9 cellular contexts compared by ENCODE assay signal in genomic region chr1:155196103-155196892, GRCh38. TPM values are rescaled to one million over a fixed set of nuclear protein-coding genes. Genes with fewer than 3 reads are reported as not detected.
DNase-seq lines count a peak whose midpoint lies in the region; ATAC-seq and TF ChIP-seq lines count a peak whose summit lies in the region.
"Had no signal": no experiment of that assay in that cellular context is flagged by ENCODE, and none has a peak within 500 bp of the region (broad histone marks: within the 10 kb centered on the region; RNA-seq: fewer than 3 reads in every experiment).

No MANE protein-coding gene starts in this region.

- ATAC-seq in T-helper 17 cell (no peak), GM21717 (IDR thresholded peaks at IDR 0.05; ENCODE audit: unreplicated experiment) (no peak)

- H3K9ac ChIP-seq in ES-I3 (ENCODE audit: low read depth, low read length) = peak overlapping the region; percentile 73

- TF ChIP-seq CTCF in hepatocyte (IDR thresholded peaks at IDR 0.05; ENCODE audit: poor library complexity) = no peak

- peaks cover 2% of the 10 kb centered on the region for H3K36me3 Mint-ChIP-seq in T-helper 17 cell (ENCODE audit: low read depth)

- no peaks in the 10 kb centered on the region for H3K27me3 ChIP-seq in hepatocyte

- peak overlapping the region; percentile 7 for H3K4me3 Mint-ChIP-seq in T-helper 17 cell

- no peak overlapping the region for H3K4me3 ChIP-seq in hepatocyte

- H4K20me1 ChIP-seq in hepatocyte (ENCODE audit: insufficient read depth, poor library complexity, severe bottlenecking) = no peaks in the 10 kb centered on the region

- H3K9me3 ChIP-seq in ES-I3 (ENCODE audit: control insufficient read depth, insufficient read depth, low read length) (no peaks in the 10 kb centered on the region), T-helper 17 cell (ENCODE audit: control insufficient read depth, low read length, poor library complexity, severe bottlenecking) (no peaks in the 10 kb centered on the region), hepatocyte (ENCODE audit: low read depth) (no peaks in the 10 kb centered on the region)

- peak overlapping the region; percentile 97 for H3K27ac Mint-ChIP-seq in T-helper 17 cell

- DNase-seq in T-helper 17 cell (no peak), hepatocyte (ENCODE audit: low spot score) (no peak), putamen (ENCODE audit: low spot score) (peak; percentile 79), DMS153 (lab: John Stamatoyannopoulos, UW) (no peak), NCI-H526 (lab: John Stamatoyannopoulos, UW) (no peak)
- DNase-seq in activated CD4-positive, CD25-positive, alpha-beta regulatory T cell (lab: John Stamatoyannopoulos, UW) = no peak
- DNase-seq: NCI-H2171 treated with DMSO at 0.1 percent for 48 hours had no signal

- H3K4me2 ChIP-seq in hepatocyte = peak overlapping the region; percentile 86

- no peaks in the 10 kb centered on the region for H3K79me2 ChIP-seq in hepatocyte

- H3K4me1 Mint-ChIP-seq in T-helper 17 cell = peaks cover 29% of the 10 kb centered on the region

- 78% methylated on average over 6 of the region's 6 CpGs for WGBS in hepatocyte (ENCODE audit: low lambda C conversion rate, missing lambda C conversion rate)

- no peaks in the 10 kb centered on the region for H3K9me2 ChIP-seq in hepatocyte (replicated peaks; ENCODE audit: insufficient read depth)

- no peaks in the 10 kb centered on the region for H3K27me3 Mint-ChIP-seq in T-helper 17 cell

- no peak overlapping the region for H3K27ac ChIP-seq in hepatocyte

- no peak overlapping the region for H2AFZ ChIP-seq in hepatocyte

- H3K4me1 ChIP-seq in ES-I3 (ENCODE audit: insufficient read depth, low read length) = peaks cover 16% of the 10 kb centered on the region
- H3K4me1 ChIP-seq in hepatocyte (ENCODE audit: insufficient read depth) = peaks cover 19% of the 10 kb centered on the region

- H3K36me3 ChIP-seq in ES-I3 (ENCODE audit: insufficient read depth, low read length) (peaks cover 26% of the 10 kb centered on the region), hepatocyte (replicated peaks; ENCODE audit: insufficient read depth, low read depth) (no peaks in the 10 kb centered on the region)

RNA-seq across cellular contexts. Expression of gene THBS3, which starts 11.4 kb away (rescaled TPM):
- total RNA-seq in T-helper 17 cell (10 to 100 TPM; 34.6 to 38.4 TPM), hepatocyte (19.8 and 20.3 TPM in 2 replicates)
- polyA plus RNA-seq in hepatocyte = 39.9 and 41.6 TPM in 2 replicates

RNA-seq across cellular contexts. Expression of gene MTX1, which starts 12.2 kb away (rescaled TPM):
- total RNA-seq in T-helper 17 cell (10 to 100 TPM; 20.7 to 28.5 TPM), hepatocyte (42.1 and 49.4 TPM in 2 replicates)
- polyA plus RNA-seq in hepatocyte = 78.2 and 82.0 TPM in 2 replicates

RNA-seq across cellular contexts. Expression of gene TRIM46, which starts 22.6 kb away (rescaled TPM):
- total RNA-seq in T-helper 17 cell = 10 to 100 TPM in 1 of 2 donors, 1 to 10 TPM in 1; 9.8 to 12.7 TPM
- total RNA-seq in hepatocyte = 1.1 and 1.2 TPM in 2 replicates
- 1.9 and 2.1 TPM in 2 replicates for polyA plus RNA-seq in hepatocyte

RNA-seq across cellular contexts. Expression of gene KRTCAP2, which starts 23.2 kb away (rescaled TPM):
- total RNA-seq in T-helper 17 cell = 100 to 1,000 TPM; 110 to 127 TPM
- 191 and 209 TPM in 2 replicates for total RNA-seq in hepatocyte
- 440 and 454 TPM in 2 replicates for polyA plus RNA-seq in hepatocyte

RNA-seq across cellular contexts. Expression of gene DPM3, which starts 56.0 kb away (rescaled TPM):
- 10 to 100 TPM; 32.1 to 36.0 TPM for total RNA-seq in T-helper 17 cell
- total RNA-seq in hepatocyte = 94.2 and 121 TPM in 2 replicates
- polyA plus RNA-seq in hepatocyte = 84.1 and 96.3 TPM in 2 replicates
